ENCODE assay signal across 13 cellular contexts in the genomic region with DNA sequence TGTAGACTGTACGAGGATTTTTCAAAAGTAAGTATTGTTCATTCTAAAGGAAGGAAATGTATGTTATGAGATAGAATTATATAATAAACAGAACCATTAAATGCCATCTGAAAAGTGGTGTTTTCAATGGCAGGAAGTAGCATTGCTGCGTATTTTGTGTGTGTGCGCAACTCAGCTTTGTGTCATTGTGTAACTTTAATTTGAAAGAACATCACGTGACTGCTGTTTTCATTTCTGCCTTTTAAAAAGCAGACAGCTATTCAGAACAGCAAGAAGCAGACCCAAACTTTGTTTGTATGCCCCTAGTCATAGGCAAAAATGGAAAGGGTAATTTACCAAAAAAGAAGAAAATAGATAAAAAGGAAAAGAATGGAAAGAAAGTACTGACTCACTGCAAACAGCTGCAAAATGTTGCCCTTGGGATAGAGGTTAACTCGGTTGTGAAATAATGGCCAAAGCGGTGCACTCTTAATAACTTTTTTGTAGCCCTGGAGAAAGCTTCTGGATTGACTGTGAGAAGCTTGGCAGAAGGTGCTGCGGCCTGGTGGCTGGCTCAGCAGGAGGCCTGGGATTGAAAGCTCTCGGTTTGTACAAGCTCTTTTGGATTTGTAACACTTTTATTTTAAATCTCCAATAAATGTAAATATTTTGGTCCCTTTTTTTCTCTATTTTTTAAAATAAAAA.
A peak's percentile ranks its signal among the peaks of the same experiment; 100 is the strongest.
DNase-seq lines count a peak whose midpoint lies in the region; ATAC-seq and TF ChIP-seq lines count a peak whose summit lies in the region.
"Had no signal": no experiment of that assay in that cellular context is flagged by ENCODE, and none has a peak within 500 bp of the region (broad histone marks: within the 10 kb centered on the region; RNA-seq: fewer than 3 reads in every experiment).

No MANE protein-coding gene starts in this region.

- no peaks in the 10 kb centered on the region for H3K27me3 ChIP-seq in right cardiac atrium (ENCODE audit: control insufficient read depth, insufficient read depth)
- no peaks in the 10 kb centered on the region for H3K27me3 ChIP-seq in upper lobe of right lung
- H3K27me3 ChIP-seq: Peyer's patch had no signal

- H3K27me3 Mint-ChIP-seq in brain = peaks cover under 1% of the 10 kb centered on the region

- H3K4me3 Mint-ChIP-seq in brain = peak overlapping the region in 1 of 5 experiments; percentile 25

- no peaks in the 10 kb centered on the region for H3K9me3 ChIP-seq in right cardiac atrium (ENCODE audit: control insufficient read depth, low read length)
- no peaks in the 10 kb centered on the region for H3K9me3 ChIP-seq in upper lobe of right lung
- H3K9me3 ChIP-seq: Peyer's patch, thoracic aorta had no signal

- DNase-seq in SIG-M5 treated with dmso at 0.1 percent for 504 hours (lab: John Stamatoyannopoulos, UW; ENCODE audit: unreplicated experiment) = peak; percentile 82
- DNase-seq in SIG-M5 (lab: John Stamatoyannopoulos, UW) = no peak
- peak in 2 of 3 donors; percentile 65 to 74 for DNase-seq in right cardiac atrium
- DNase-seq in upper lobe of right lung = no peak
- no peak for DNase-seq in NCI-H446 treated with DMSO at 0.1 percent for 48 hours (lab: John Stamatoyannopoulos, UW)
- no peak for DNase-seq in activated CD4-positive, alpha-beta T cell treated with anti-CD3 and anti-CD28 coated beads for 48 hours
- DNase-seq: activated CD4-positive, alpha-beta T cell treated with anti-CD3 and anti-CD28 coated beads, Interleukin-2, amount 50 U/mL, for 4 hours; central memory CD4-positive, alpha-beta T cell; GOT3; Peyer's patch had no signal

- H3K9me3 Mint-ChIP-seq in brain = peaks cover 0 to 9% (median 2%) of the 10 kb centered on the region in 5 experiments

- H3K36me3 ChIP-seq in upper lobe of right lung = no peaks in the 10 kb centered on the region
- H3K36me3 ChIP-seq: Peyer's patch, thoracic aorta had no signal

- H3K27ac Mint-ChIP-seq in brain = peak overlapping the region in 4 of 5 experiments; percentile 5 to 60 (median 23)

- peaks cover 29% of the 10 kb centered on the region for H3K36me3 Mint-ChIP-seq in brain

- H3K4me1 Mint-ChIP-seq in brain = peaks cover 26% of the 10 kb centered on the region

- no peak overlapping the region for H3K4me3 ChIP-seq in right cardiac atrium (ENCODE audit: low read length)
- no peak overlapping the region for H3K4me3 ChIP-seq in upper lobe of right lung
- H3K4me3 ChIP-seq: Peyer's patch, thoracic aorta had no signal

- intact Hi-C loops in right cardiac atrium (cut with DNase I) = no loop called here
- intact Hi-C loops in upper lobe of right lung (cut with DNase I) = no loop called here

- TF ChIP-seq CTCF in brain (conservative IDR thresholded peaks at IDR 0.05) (no peak), upper lobe of right lung (IDR thresholded peaks at IDR 0.05) (no peak)

- H3K27ac ChIP-seq in right cardiac atrium (ENCODE audit: low read length) (no peak overlapping the region), upper lobe of right lung (peak overlapping the region; percentile 51)
- H3K27ac ChIP-seq: Peyer's patch, thoracic aorta had no signal

- WGBS in right cardiac atrium = 61% methylated on average over 8 of the region's 8 CpGs

- peak; percentile 85 to 87 for ATAC-seq in right cardiac atrium
- ATAC-seq in upper lobe of right lung = peak; percentile 37
- ATAC-seq in GM18498 (IDR thresholded peaks at IDR 0.05; ENCODE audit: unreplicated experiment) = no peak

- H3K4me1 ChIP-seq in right cardiac atrium (ENCODE audit: control insufficient read depth, insufficient read depth, low read length) (peaks cover 2% of the 10 kb centered on the region), upper lobe of right lung (peaks cover 16% of the 10 kb centered on the region)
- H3K4me1 ChIP-seq: Peyer's patch had no signal

Comparison
In these comparisons a context has a peak if more than half of its experiments do, and no peak if none do; other contexts are left out.
1. DNase-seq: peak in SIG-M5 treated with dmso at 0.1 percent for 504 hours (single experiment) and right cardiac atrium (2 of 3); none in SIG-M5 (single experiment), upper lobe of right lung (single experiment), NCI-H446 treated with DMSO at 0.1 percent for 48 hours (single experiment) and activated CD4-positive, alpha-beta T cell treated with anti-CD3 and anti-CD28 coated beads for 48 hours (single experiment).